ENCODE assay signal across 8 cellular contexts in the genomic region with DNA sequence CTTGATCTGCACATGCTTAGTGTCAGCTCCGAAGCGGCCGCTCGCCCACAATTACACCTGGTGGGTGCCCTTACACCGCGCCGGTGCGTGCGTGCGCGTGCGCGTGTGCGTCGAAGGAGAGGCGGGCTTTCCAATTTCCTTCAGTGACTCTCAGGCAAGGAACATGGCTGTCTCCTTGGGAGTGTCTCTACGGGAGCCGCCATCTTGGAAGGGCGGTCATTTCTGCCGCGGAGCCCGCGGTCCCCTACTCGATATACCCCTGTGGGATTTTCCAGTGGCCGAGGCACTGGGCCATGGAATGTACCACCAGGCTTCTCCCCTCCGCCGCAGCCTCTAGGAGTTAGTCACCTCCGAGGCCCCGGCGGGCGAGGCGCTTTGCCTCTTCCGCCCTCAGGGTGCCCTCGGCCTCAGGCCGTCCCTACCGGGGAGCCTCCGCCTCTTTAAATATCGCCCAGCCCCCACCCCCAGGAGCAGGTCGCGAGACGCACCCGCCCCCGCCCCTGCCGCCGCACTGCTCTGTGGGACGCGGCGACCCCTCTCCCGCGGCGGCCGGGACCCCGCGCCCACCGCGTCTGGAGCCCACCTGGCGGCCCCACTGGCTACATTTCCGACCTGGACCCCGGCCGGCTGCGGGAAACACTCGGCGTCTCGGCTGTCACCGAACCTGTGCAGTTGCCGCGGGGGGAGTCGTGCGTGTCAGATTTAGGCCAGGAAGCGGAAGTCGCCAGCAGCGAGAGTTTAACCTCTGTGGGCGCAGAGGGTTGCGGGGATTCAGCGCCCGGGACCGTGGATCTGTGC. TPM values are rescaled to one million over a fixed set of nuclear protein-coding genes. Genes with fewer than 3 reads are reported as not detected.
DNase-seq lines count a peak whose midpoint lies in the region; TF ChIP-seq lines count a peak whose summit lies in the region.

Gene ZNF41 (minus strand): TSS at position 711 of the 798 bp plus-strand sequence. CDS start 15,741 bp downstream, outside the sequence.

- peaks cover 4% of the 10 kb centered on the region; the same call in 1 of the 2 replicates for H3K27me3 Mint-ChIP-seq in HFFc6 (ENCODE audit: insufficient read depth)
- no peaks in the 10 kb centered on the region for H3K27me3 Mint-ChIP-seq in activated naive CD4-positive, alpha-beta T cell treated with anti-CD3 and anti-CD28 coated beads for 36 hours (ENCODE audit: low read depth)

- no peaks in the 10 kb centered on the region for H3K27me3 ChIP-seq in suprapubic skin

- no peaks in the 10 kb centered on the region for H3K9me3 Mint-ChIP-seq in HFFc6
- no peaks in the 10 kb centered on the region for H3K9me3 Mint-ChIP-seq in activated naive CD4-positive, alpha-beta T cell treated with anti-CD3 and anti-CD28 coated beads for 36 hours

- H3K4me3 ChIP-seq in suprapubic skin, result peak within 1 kb of the TSS; percentile 81

- peak; percentile 84 for DNase-seq in GM03348 (ENCODE audit: low spot score)
- peak; percentile 70 for DNase-seq in HFFc6
- peak; percentile 90 for DNase-seq in NAMALWA (ENCODE audit: low spot score)
- peak; percentile 90 for DNase-seq in SK-N-DZ (ENCODE audit: low spot score)
- DNase-seq in activated naive CD4-positive, alpha-beta T cell treated with anti-CD3 and anti-CD28 coated beads for 36 hours, result peak; percentile 75
- DNase-seq in germinal center (ENCODE audit: low spot score), result peak; percentile 83
- peak; percentile 63 for DNase-seq in occipital lobe (lab: John Stamatoyannopoulos, UW)
- peak; percentile 79 to 80 for DNase-seq in suprapubic skin (ENCODE audit: low spot score in 2 of 2)

- peak within 1 kb of the TSS; percentile 98 for H3K27ac ChIP-seq in suprapubic skin

- WGBS in suprapubic skin, result 40% methylated on average over 32 of the region's 77 CpGs

- CTCF ChIA-PET in activated naive CD4-positive, alpha-beta T cell treated with anti-CD3 and anti-CD28 coated beads for 36 hours (lab: Charles Lee), result no interaction called here

- H3K4me1 Mint-ChIP-seq in HFFc6 (ENCODE audit: low read depth), result peaks cover 42% of the 10 kb centered on the region
- H3K4me1 Mint-ChIP-seq in activated naive CD4-positive, alpha-beta T cell treated with anti-CD3 and anti-CD28 coated beads for 36 hours (ENCODE audit: low read depth), result peaks cover 32% of the 10 kb centered on the region

- no peak for TF ChIP-seq CTCF in HFFc6 (IDR thresholded peaks at IDR 0.05)
- no peak for TF ChIP-seq CTCF in suprapubic skin (IDR thresholded peaks at IDR 0.05)

- peak within 1 kb of the TSS; percentile 90 for H3K4me3 Mint-ChIP-seq in HFFc6
- peak within 1 kb of the TSS; percentile 94 for H3K4me3 Mint-ChIP-seq in activated naive CD4-positive, alpha-beta T cell treated with anti-CD3 and anti-CD28 coated beads for 36 hours

- H3K27ac Mint-ChIP-seq in HFFc6, result peak within 1 kb of the TSS; percentile 96
- peak within 1 kb of the TSS; percentile 96 for H3K27ac Mint-ChIP-seq in activated naive CD4-positive, alpha-beta T cell treated with anti-CD3 and anti-CD28 coated beads for 36 hours

- no peaks in the 10 kb centered on the region for H3K36me3 ChIP-seq in suprapubic skin

- no peaks in the 10 kb centered on the region for H3K9me3 ChIP-seq in suprapubic skin

- no peak for TF ChIP-seq EP300 in suprapubic skin (IDR thresholded peaks at IDR 0.05)

- no peaks in the 10 kb centered on the region; the same call in 1 of the 2 replicates for H3K36me3 Mint-ChIP-seq in HFFc6 (ENCODE audit: low read depth)
- H3K36me3 Mint-ChIP-seq in activated naive CD4-positive, alpha-beta T cell treated with anti-CD3 and anti-CD28 coated beads for 36 hours (ENCODE audit: low read depth), result no peaks in the 10 kb centered on the region

- H3K4me1 ChIP-seq in suprapubic skin, result peaks cover 10% of the 10 kb centered on the region

- TF ChIP-seq POLR2A in suprapubic skin (IDR thresholded peaks at IDR 0.05), result peak in 1 of 2 donors; percentile 39

- intact Hi-C loops in activated naive CD4-positive, alpha-beta T cell treated with anti-CD3 and anti-CD28 coated beads for 36 hours (cut with micrococcal nuclease), result loop anchor here (1.0 to 5.0 kb wide), 11 partner anchors 34 to 355 kb away; partner anchors contain the start of genes ARAF, ELK1, NDUFB11 and UBA1

RNA-seq across cellular contexts. Expression of gene ZNF41, which starts in this region (rescaled TPM):
- 1 to 10 TPM; 6.0 to 8.2 (median 6.7) TPM for total RNA-seq in HFFc6 (2021; fragmentation: NEBNext Ultra II Directional; extraction: Animal tissue kit (Norgen Biotek cat#: 25700))
- 4.5 and 4.9 TPM in 2 replicates for polyA plus RNA-seq in SK-N-DZ (2014; cell fraction: cytosol; rRNA removed)
- polyA plus RNA-seq in SK-N-DZ (2014; cell fraction: nucleus; rRNA removed), result 7.2 and 7.8 TPM in 2 replicates
- 1 to 10 TPM; 4.6 to 6.4 TPM for total RNA-seq in activated naive CD4-positive, alpha-beta T cell treated with anti-CD3 and anti-CD28 coated beads for 36 hours
- total RNA-seq in occipital lobe (9.2 TPM), suprapubic skin (10 to 100 TPM in 1 of 4 donors, 1 to 10 TPM in 3; 5.5 to 11.3 (median 6.5) TPM)

Comparison
In these comparisons a context has a peak if more than half of its experiments do, and no peak if none do; other contexts are left out.
1. Peak in every context shown above with its lines: DNase-seq, H3K4me3 ChIP-seq and H3K27ac ChIP-seq.